20 cellular contexts compared by ENCODE assay signal in the genomic region with DNA sequence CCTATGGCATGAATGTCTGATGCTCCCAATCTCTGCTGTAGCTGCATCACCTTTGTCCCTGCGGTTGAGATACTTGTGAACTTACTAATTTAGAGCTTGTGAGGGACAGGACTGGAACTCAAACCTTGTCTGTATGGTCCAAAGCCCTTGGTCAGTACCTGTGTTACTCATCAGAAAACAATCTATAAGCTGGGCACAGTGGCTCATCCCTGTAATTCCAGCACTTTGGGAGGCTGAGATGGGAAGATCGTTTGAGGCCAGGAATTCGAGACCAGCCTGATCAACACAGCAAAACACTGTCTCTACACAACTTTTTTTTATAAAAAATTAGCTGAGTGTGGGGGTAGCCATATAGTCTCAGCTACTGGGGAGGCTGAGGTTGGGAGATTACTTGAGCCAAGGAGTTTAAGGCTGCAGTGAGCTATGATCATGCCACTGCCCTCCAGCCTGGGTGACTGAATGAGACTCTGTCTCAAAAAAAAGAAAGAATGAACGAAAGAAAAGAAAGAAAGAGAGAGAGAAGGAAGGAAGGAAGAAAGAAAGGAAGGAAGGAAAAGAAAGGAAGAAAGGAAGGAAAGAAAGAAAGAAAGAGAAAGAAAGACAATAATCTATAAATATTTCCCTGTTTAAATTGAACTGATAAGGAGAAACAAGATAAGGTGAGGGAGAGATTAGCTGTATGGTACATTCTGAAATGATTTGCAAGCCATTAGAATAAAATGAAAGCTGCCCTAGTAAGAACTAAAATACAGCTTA. TPM values are rescaled to one million over a fixed set of nuclear protein-coding genes. Genes with fewer than 3 reads are reported as not detected.
A peak's percentile ranks its signal among the peaks of the same experiment; 100 is the strongest.
DNase-seq lines count a peak whose midpoint lies in the region; ATAC-seq and TF ChIP-seq lines count a peak whose summit lies in the region.
"Had no signal": no experiment of that assay in that cellular context is flagged by ENCODE, and none has a peak within 500 bp of the region (broad histone marks: within the 10 kb centered on the region; RNA-seq: fewer than 3 reads in every experiment).

No MANE protein-coding gene starts in this region.

- H2AK5ac ChIP-seq in trophoblast cell (ENCODE audit: low read length): no peak overlapping the region

- H3K27ac ChIP-seq in ascending aorta (peak overlapping the region; percentile 84 to 85), coronary artery (peak overlapping the region; percentile 71 to 86), trophoblast cell (ENCODE audit: low read depth, low read length) (no peak overlapping the region), tibial artery (peak overlapping the region; percentile 67 to 69)
- H3K27ac ChIP-seq: HL-60 had no signal

- H3K27me3 ChIP-seq in ascending aorta (no peaks in the 10 kb centered on the region), trophoblast cell (ENCODE audit: insufficient read depth, low read length) (no peaks in the 10 kb centered on the region), tibial artery (no peaks in the 10 kb centered on the region)
- H3K27me3 ChIP-seq: BE2C had no signal

- no peak overlapping the region for H3K4me2 ChIP-seq in trophoblast cell (ENCODE audit: low read length)

- H3K9me3 Mint-ChIP-seq in stimulated activated naive B cell treated with anti-CD40 and anti-IgM and Interleukin-4, amounts not matched to agents 10 μg/mL and 1 μg/mL and 100 μg/mL, for 72 hours: peaks cover 5 to 9% of the 10 kb centered on the region in 2 donors

- H3K27me3 Mint-ChIP-seq in stimulated activated naive B cell treated with anti-CD40 and anti-IgM and Interleukin-4, amounts not matched to agents 10 μg/mL and 1 μg/mL and 100 μg/mL, for 72 hours: peaks cover 12 to 39% of the 10 kb centered on the region in 2 donors

- H3K27ac Mint-ChIP-seq in stimulated activated naive B cell treated with anti-CD40 and anti-IgM and Interleukin-4, amounts not matched to agents 10 μg/mL and 1 μg/mL and 100 μg/mL, for 72 hours: no peak overlapping the region
- H3K27ac Mint-ChIP-seq: CD8-positive, alpha-beta memory T cell had no signal

- H3K4me3 ChIP-seq in ascending aorta (no peak overlapping the region), coronary artery (no peak overlapping the region), trophoblast cell (ENCODE audit: low read depth, low read length) (no peak overlapping the region), tibial artery (no peak overlapping the region)

- no peak overlapping the region for H3K23ac ChIP-seq in trophoblast cell (ENCODE audit: low read length)

- intact Hi-C loops in ascending aorta (cut with DNase I) (no loop called here), tibial artery (cut with DNase I; ENCODE audit: low total_unique reads) (no loop called here)

- H3K9ac ChIP-seq in trophoblast cell (ENCODE audit: low read length): no peak overlapping the region

- H3K79me1 ChIP-seq in trophoblast cell (ENCODE audit: low read length): no peaks in the 10 kb centered on the region

- DNase-seq in ascending aorta (ENCODE audit: low spot score in 2 of 2) (peak in 1 of 2 donors; percentile 39), coronary artery (ENCODE audit: low spot score) (no peak), trophoblast cell (peak; percentile 81 to 88), tibial artery (no peak), NCI-H524 (lab: John Stamatoyannopoulos, UW) (no peak), hippocampal formation (lab: John Stamatoyannopoulos, UW) (no peak)
- no peak for DNase-seq in stimulated activated naive B cell treated with anti-CD40 and anti-IgM and Interleukin-4, amounts not matched to agents 10 μg/mL and 1 μg/mL and 100 μg/mL, for 72 hours
- DNase-seq in stimulated activated CD4-positive, alpha-beta T cell treated with anti-CD3 and anti-CD28 coated beads, Interleukin-4, amount 100 ng/mL, for 1 hour: no peak
- DNase-seq: ACHN; BE2C; C1 segment of cervical spinal cord; CD4-positive, CD25-positive, alpha-beta regulatory T cell; CD8-positive, alpha-beta memory T cell; COR-L47; DMS 273 treated with DMSO at 0.1 percent for 48 hours; DMS53; GOT3; H7 had no signal

- H4K8ac ChIP-seq in trophoblast cell (ENCODE audit: low read depth, low read length): no peak overlapping the region

- TF ChIP-seq CTCF in ascending aorta (IDR thresholded peaks at IDR 0.05) (no peak), coronary artery (IDR thresholded peaks at IDR 0.05) (no peak), tibial artery (IDR thresholded peaks at IDR 0.05) (no peak)

- H3K4me1 ChIP-seq in ascending aorta (peaks cover 14 to 23% of the 10 kb centered on the region in 2 donors), trophoblast cell (ENCODE audit: control insufficient read depth in 1 of 2, insufficient read depth in 2 of 2, low read length in 2 of 2) (no peaks in the 10 kb centered on the region), tibial artery (peaks cover 0 to 23% (median 7%) of the 10 kb centered on the region in 4 donors)
- H3K4me1 ChIP-seq: BE2C had no signal

- no peaks in the 10 kb centered on the region for H3K9me3 ChIP-seq in ascending aorta
- no peaks in the 10 kb centered on the region for H3K9me3 ChIP-seq in trophoblast cell (ENCODE audit: insufficient read depth, low read depth, low read length)
- H3K9me3 ChIP-seq in tibial artery: no peaks in the 10 kb centered on the region
- H3K9me3 ChIP-seq: BE2C had no signal

- no peak overlapping the region for H3K14ac ChIP-seq in trophoblast cell (ENCODE audit: low read length)

- H2AFZ ChIP-seq in trophoblast cell (ENCODE audit: insufficient read depth, low read length, poor library complexity): no peak overlapping the region

- H2BK5ac ChIP-seq in trophoblast cell (ENCODE audit: low read depth, low read length, poor library complexity): no peak overlapping the region

- no peak overlapping the region for H4K91ac ChIP-seq in trophoblast cell (ENCODE audit: low read depth, low read length)

- H3K4me1 Mint-ChIP-seq in stimulated activated naive B cell treated with anti-CD40 and anti-IgM and Interleukin-4, amounts not matched to agents 10 μg/mL and 1 μg/mL and 100 μg/mL, for 72 hours: no peaks in the 10 kb centered on the region
- H3K4me1 Mint-ChIP-seq: CD4-positive, CD25-positive, alpha-beta regulatory T cell; CD8-positive, alpha-beta memory T cell had no signal

- peaks cover 0 to 4% of the 10 kb centered on the region in 2 donors for H3K36me3 Mint-ChIP-seq in stimulated activated naive B cell treated with anti-CD40 and anti-IgM and Interleukin-4, amounts not matched to agents 10 μg/mL and 1 μg/mL and 100 μg/mL, for 72 hours
- H3K36me3 Mint-ChIP-seq: CD4-positive, CD25-positive, alpha-beta regulatory T cell had no signal

- no CpG with 5 or more reads among the region's 4 CpGs for WGBS in trophoblast cell (ENCODE audit: extremely low coverage, insufficient coverage, insufficient read length)

- ATAC-seq in stimulated activated naive B cell treated with anti-CD40 and anti-IgM and Interleukin-4, amounts not matched to agents 10 μg/mL and 1 μg/mL and 100 μg/mL, for 72 hours (replicated peaks): no peak
- ATAC-seq: HCT116 had no signal

- H3K18ac ChIP-seq in trophoblast cell (ENCODE audit: low read length): no peak overlapping the region

- H2BK12ac ChIP-seq in trophoblast cell (ENCODE audit: low read length): no peak overlapping the region

- no peaks in the 10 kb centered on the region for H3K79me2 ChIP-seq in trophoblast cell (ENCODE audit: control insufficient read depth, insufficient read depth, low read length, poor library complexity)

- H3K4me3 Mint-ChIP-seq in stimulated activated naive B cell treated with anti-CD40 and anti-IgM and Interleukin-4, amounts not matched to agents 10 μg/mL and 1 μg/mL and 100 μg/mL, for 72 hours: no peak overlapping the region
- H3K4me3 Mint-ChIP-seq: CD4-positive, CD25-positive, alpha-beta regulatory T cell; CD8-positive, alpha-beta memory T cell had no signal

- H3K4ac ChIP-seq in trophoblast cell (ENCODE audit: low read depth, low read length): no peak overlapping the region

- H3K36me3 ChIP-seq in ascending aorta: no peaks in the 10 kb centered on the region
- no peaks in the 10 kb centered on the region for H3K36me3 ChIP-seq in trophoblast cell (ENCODE audit: control insufficient read depth in 1 of 2, insufficient read depth in 2 of 2, low read length in 2 of 2)
- no peaks in the 10 kb centered on the region for H3K36me3 ChIP-seq in tibial artery
- H3K36me3 ChIP-seq: BE2C had no signal

- no peak overlapping the region for H4K12ac ChIP-seq in trophoblast cell (ENCODE audit: low read depth, low read length)

- H2BK120ac ChIP-seq in trophoblast cell (ENCODE audit: insufficient read depth, low read length, poor library complexity): no peak overlapping the region

RNA-seq across cellular contexts. Expression of a gene that starts 31.7 kb away (rescaled TPM):
- 378 TPM for total RNA-seq in ascending aorta
- 132 and 148 TPM in 2 replicates for polyA plus RNA-seq in trophoblast cell (2013)

Comparison
In these comparisons a context has a peak if more than half of its experiments do, and no peak if none do; other contexts are left out.
1. DNase-seq: peak in trophoblast cell (2 of 2); none in coronary artery (single experiment), tibial artery (0 of 2), NCI-H524 (0 of 2), stimulated activated naive B cell treated with anti-CD40 and anti-IgM and Interleukin-4, amounts not matched to agents 10 μg/mL and 1 μg/mL and 100 μg/mL, for 72 hours (single experiment), hippocampal formation (0 of 2) and stimulated activated CD4-positive, alpha-beta T cell treated with anti-CD3 and anti-CD28 coated beads, Interleukin-4, amount 100 ng/mL, for 1 hour (single experiment).